10 cellular contexts compared by ENCODE assay signal in genomic region chr16:88005148-88005547, GRCh38. TPM values are rescaled to one million over a fixed set of nuclear protein-coding genes. Genes with fewer than 3 reads are reported as not detected.
DNase-seq lines count a peak whose midpoint lies in the region; ATAC-seq and TF ChIP-seq lines count a peak whose summit lies in the region.
"Had no signal": no experiment of that assay in that cellular context is flagged by ENCODE, and none has a peak within 500 bp of the region (broad histone marks: within the 10 kb centered on the region; RNA-seq: fewer than 3 reads in every experiment).

No MANE protein-coding gene starts in this region.

- H2AK5ac ChIP-seq in neuronal stem cell (ENCODE audit: low read depth, low read length), result no peak overlapping the region

- H3K4me1 ChIP-seq in neuronal stem cell (ENCODE audit: control insufficient read depth in 2 of 2, insufficient read depth in 1 of 2, low read depth in 1 of 2, low read length in 2 of 2), result peaks cover 5% of the 10 kb centered on the region in 2 donors

- H3K14ac ChIP-seq in neuronal stem cell (ENCODE audit: low read length), result no peak overlapping the region

- no CpG with 5 or more reads among the region's 9 CpGs for WGBS in neuronal stem cell (ENCODE audit: extremely low coverage in 2 of 2, insufficient read length in 2 of 2, insufficient replicate concordance in 1 of 2), 2 donors

- no peak overlapping the region for H2BK15ac ChIP-seq in neuronal stem cell (ENCODE audit: low read length)

- H3K27ac ChIP-seq in neuronal stem cell (replicated peaks; ENCODE audit: low read length), result no peak overlapping the region

- H4K91ac ChIP-seq in neuronal stem cell (ENCODE audit: low read depth, low read length, poor library complexity), result no peak overlapping the region

- TF ChIP-seq CTCF in GM10248 (IDR thresholded peaks at IDR 0.05; ENCODE audit: control extremely low read depth, extremely low read depth, low read depth, missing control alignments), result peak; percentile 33
- peak; percentile 57 for TF ChIP-seq CTCF in chondrocyte (IDR thresholded peaks at IDR 0.05)

- no peak overlapping the region for H3K23ac ChIP-seq in neuronal stem cell (ENCODE audit: low read depth, low read length, poor library complexity)

- no peaks in the 10 kb centered on the region for H3K9me3 Mint-ChIP-seq in chondrocyte (ENCODE audit: low read depth)
- H3K9me3 Mint-ChIP-seq: activated naive CD4-positive, alpha-beta T cell treated with anti-CD3 and anti-CD28 coated beads, Interleukin-2, amount 50 U/mL, for 72 hours had no signal

- H3K4me1 Mint-ChIP-seq in chondrocyte (ENCODE audit: low read depth), result peaks cover 3% of the 10 kb centered on the region

- DNase-seq in GM10248 (ENCODE audit: extremely low spot score), result no peak
- peak; percentile 9 for DNase-seq in LHCN-M2 (ENCODE audit: low read depth)
- no peak for DNase-seq in chondrocyte (ENCODE audit: low spot score)
- DNase-seq in neuronal stem cell (ENCODE audit: low spot score), result no peak
- DNase-seq in GM19238 (ENCODE audit: insufficient read length, low spot score), result no peak
- DNase-seq in SW 1271 (lab: John Stamatoyannopoulos, UW), result no peak
- DNase-seq: effector CD4-positive, alpha-beta T cell; T-helper 9 cell had no signal

- H3K27me3 Mint-ChIP-seq in chondrocyte (ENCODE audit: low read depth), result no peaks in the 10 kb centered on the region

- no peak overlapping the region for H2BK120ac ChIP-seq in neuronal stem cell (ENCODE audit: low read depth, low read length)

- no peak overlapping the region for H3K27ac Mint-ChIP-seq in chondrocyte (ENCODE audit: unreplicated experiment)
- H3K27ac Mint-ChIP-seq: activated naive CD4-positive, alpha-beta T cell treated with anti-CD3 and anti-CD28 coated beads, Interleukin-2, amount 50 U/mL, for 72 hours had no signal

- H3K36me3 Mint-ChIP-seq in chondrocyte (ENCODE audit: low read depth), result peaks cover 38% of the 10 kb centered on the region
- H3K36me3 Mint-ChIP-seq: activated naive CD4-positive, alpha-beta T cell treated with anti-CD3 and anti-CD28 coated beads, Interleukin-2, amount 50 U/mL, for 72 hours had no signal

- no peak overlapping the region for H3K4me2 ChIP-seq in neuronal stem cell (ENCODE audit: insufficient read depth, low read length, poor library complexity, severe bottlenecking)

- H2AFZ ChIP-seq in neuronal stem cell (ENCODE audit: low read length), result no peak overlapping the region

- H3K9me3 ChIP-seq in neuronal stem cell (replicated peaks in 1 of 2; ENCODE audit: control insufficient read depth in 2 of 2, insufficient read depth in 1 of 2, low read depth in 1 of 2, low read length in 2 of 2), result no peaks in the 10 kb centered on the region

- POLR2A ChIA-PET in GM10248 (lab: Yijun Ruan, JAX), result no interaction called here

- H3K4ac ChIP-seq in neuronal stem cell (ENCODE audit: low read length), result no peak overlapping the region

- H3K4me3 Mint-ChIP-seq in chondrocyte (ENCODE audit: unreplicated experiment), result no peak overlapping the region

- H3K36me3 ChIP-seq in neuronal stem cell (replicated peaks in 1 of 2; ENCODE audit: control insufficient read depth in 2 of 2, insufficient read depth in 2 of 2, low read length in 2 of 2), result peaks cover 6 to 39% of the 10 kb centered on the region in 2 donors

- no peak for ATAC-seq in HG02571 (IDR thresholded peaks at IDR 0.05; ENCODE audit: unreplicated experiment)

- CTCF ChIA-PET in GM10248 (lab: Yijun Ruan, JAX), result interaction anchor here (1.0 kb wide), 1 partner anchor 80 kb away, joined by 3 read pairs; no protein-coding TSS in a partner anchor

- H3K27me3 ChIP-seq in neuronal stem cell (ENCODE audit: control insufficient read depth in 3 of 3, insufficient read depth in 3 of 3, low read depth in 1 of 3, low read length in 3 of 3), result no peaks in the 10 kb centered on the region

- no peak overlapping the region for H3K9ac ChIP-seq in neuronal stem cell (ENCODE audit: low read depth, low read length, poor library complexity)

- H4K8ac ChIP-seq in neuronal stem cell (ENCODE audit: low read depth, low read length), result no peak overlapping the region

- H2BK12ac ChIP-seq in neuronal stem cell (ENCODE audit: low read length), result no peak overlapping the region

- no peak overlapping the region for H3K18ac ChIP-seq in neuronal stem cell (ENCODE audit: low read length)

- peaks cover 2% of the 10 kb centered on the region for H3K79me1 ChIP-seq in neuronal stem cell (ENCODE audit: low read depth, low read length)

- H3K4me3 ChIP-seq in neuronal stem cell (ENCODE audit: low read length in 2 of 2), result peak overlapping the region in 1 of 2 donors; percentile 53

- H2BK5ac ChIP-seq in neuronal stem cell (ENCODE audit: low read length), result peak overlapping the region; percentile 57

RNA-seq across cellular contexts. Expression of gene BANP, which starts 53.9 kb away (rescaled TPM):
- total RNA-seq in LHCN-M2 (2014; rRNA removed) (19.7 and 20.5 TPM in 2 replicates), chondrocyte (15.0 to 19.3 TPM (median 16.7 TPM) in 3 replicates)
- 12.3 TPM for polyA plus RNA-seq in LHCN-M2 (2012)
- polyA plus RNA-seq in neuronal stem cell (2013, experiment 1 of 2), result 22.7 TPM
- polyA plus RNA-seq in neuronal stem cell (2013, experiment 2 of 2), result 22.7 TPM
